Comparison of ENCODE assay signal across 8 cellular contexts in the genomic region with DNA sequence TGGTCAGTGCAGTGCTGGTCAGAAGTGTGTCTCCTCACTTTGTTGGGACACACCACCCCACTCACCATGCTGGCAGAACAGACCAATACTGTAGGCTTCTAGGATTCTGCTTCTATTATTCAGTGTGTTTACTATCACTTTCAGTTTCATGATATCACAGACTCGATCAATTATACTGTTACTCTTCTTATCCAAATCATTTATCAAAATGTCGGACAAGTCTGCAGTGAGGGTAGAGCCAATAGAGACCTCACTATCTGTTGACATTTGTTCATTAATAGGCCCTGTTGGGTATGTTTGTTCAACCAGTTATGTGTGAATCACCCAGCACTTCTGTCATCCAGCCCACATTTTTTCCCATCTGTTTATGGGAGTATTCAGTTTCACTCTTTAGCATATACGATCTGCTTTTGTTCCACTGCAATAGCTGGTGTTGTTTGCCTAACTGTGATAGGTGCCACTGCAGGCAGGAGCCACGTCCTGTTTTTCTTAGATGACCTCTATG.
DNase-seq lines count a peak whose midpoint lies in the region; ATAC-seq, FAIRE-seq and TF ChIP-seq lines count a peak whose summit lies in the region.

No MANE protein-coding gene starts in this region.

- H3K36me3 ChIP-seq in lower lobe of right lung (no peaks in the 10 kb centered on the region), endodermal cell (ENCODE audit: control insufficient read depth, insufficient read depth, low read length) (no peaks in the 10 kb centered on the region)

- H3K9ac ChIP-seq in endodermal cell (ENCODE audit: extremely low read depth, low read length, poor library complexity, severe bottlenecking): no peak overlapping the region

- peaks cover 51% of the 10 kb centered on the region for H3K4me1 Mint-ChIP-seq in activated naive CD8-positive, alpha-beta T cell treated with anti-CD3 and anti-CD28 coated beads, Interleukin-2, amount 50 U/mL, for 24 hours
- peaks cover 11% of the 10 kb centered on the region for H3K4me1 Mint-ChIP-seq in endodermal cell

- intact Hi-C loops in lower lobe of right lung (cut with DNase I): no loop called here

- H3K9me3 ChIP-seq in lower lobe of right lung (peaks cover 9% of the 10 kb centered on the region), endodermal cell (ENCODE audit: control insufficient read depth, low read length) (no peaks in the 10 kb centered on the region)

- peaks cover 13% of the 10 kb centered on the region for H3K9me3 Mint-ChIP-seq in activated naive CD8-positive, alpha-beta T cell treated with anti-CD3 and anti-CD28 coated beads, Interleukin-2, amount 50 U/mL, for 24 hours
- peaks cover 10% of the 10 kb centered on the region for H3K9me3 Mint-ChIP-seq in endodermal cell

- DNase-seq in DMS153 (lab: John Stamatoyannopoulos, UW) (peak; percentile 90), NCI-H2029 (lab: John Stamatoyannopoulos, UW) (peak; percentile 96), lower lobe of right lung (no peak), endodermal cell (no peak), GM19239 (ENCODE audit: insufficient read length, low spot score) (no peak)
- no peak for DNase-seq in activated naive CD8-positive, alpha-beta T cell treated with anti-CD3 and anti-CD28 coated beads, Interleukin-2, amount 50 U/mL, for 24 hours

- 79 to 85% methylated on average over 2 to 4 of the region's 4 CpGs for WGBS in endodermal cell (ENCODE audit: insufficient coverage in 1 of 2, insufficient read length in 1 of 2), 2 experiments

- no peak for TF ChIP-seq CTCF in lower lobe of right lung (IDR thresholded peaks at IDR 0.05)
- no peak for TF ChIP-seq CTCF in endodermal cell (conservative IDR thresholded peaks at IDR 0.05)

- H3K4me3 ChIP-seq in lower lobe of right lung (peak overlapping the region; percentile 19), endodermal cell (ENCODE audit: low read length) (no peak overlapping the region)

- H3K27ac Mint-ChIP-seq in activated naive CD8-positive, alpha-beta T cell treated with anti-CD3 and anti-CD28 coated beads, Interleukin-2, amount 50 U/mL, for 24 hours: peak overlapping the region; percentile 77
- H3K27ac Mint-ChIP-seq in endodermal cell: no peak overlapping the region

- H3K36me3 Mint-ChIP-seq in activated naive CD8-positive, alpha-beta T cell treated with anti-CD3 and anti-CD28 coated beads, Interleukin-2, amount 50 U/mL, for 24 hours (ENCODE audit: low read depth): peaks cover 9% of the 10 kb centered on the region
- H3K36me3 Mint-ChIP-seq in endodermal cell (ENCODE audit: low read depth): no peaks in the 10 kb centered on the region

- H3K4me1 ChIP-seq in lower lobe of right lung: no peaks in the 10 kb centered on the region
- H3K4me1 ChIP-seq in endodermal cell (ENCODE audit: control insufficient read depth, insufficient read depth, low read length): no peaks in the 10 kb centered on the region

- no peaks in the 10 kb centered on the region for H3K27me3 Mint-ChIP-seq in activated naive CD8-positive, alpha-beta T cell treated with anti-CD3 and anti-CD28 coated beads, Interleukin-2, amount 50 U/mL, for 24 hours
- H3K27me3 Mint-ChIP-seq in endodermal cell (ENCODE audit: insufficient read depth): peaks cover 25% of the 10 kb centered on the region

- H3K4me3 Mint-ChIP-seq in activated naive CD8-positive, alpha-beta T cell treated with anti-CD3 and anti-CD28 coated beads, Interleukin-2, amount 50 U/mL, for 24 hours: peak overlapping the region; percentile 68
- H3K4me3 Mint-ChIP-seq in endodermal cell: no peak overlapping the region

- H3K27ac ChIP-seq in lower lobe of right lung (peak overlapping the region; percentile 16), endodermal cell (ENCODE audit: low read depth, low read length) (no peak overlapping the region)

- no peak for FAIRE-seq in GM19239 (lab: Jason Lieb, UNC)

- H3K27me3 ChIP-seq in lower lobe of right lung (ENCODE audit: low read depth) (no peaks in the 10 kb centered on the region), endodermal cell (ENCODE audit: control insufficient read depth, insufficient read depth, low read length, poor library complexity, severe bottlenecking) (no peaks in the 10 kb centered on the region)

- peak; percentile 80 for ATAC-seq in activated naive CD8-positive, alpha-beta T cell treated with anti-CD3 and anti-CD28 coated beads, Interleukin-2, amount 50 U/mL, for 24 hours
- peak; percentile 66 to 73 for ATAC-seq in lower lobe of right lung
- ATAC-seq in HG03521 (IDR thresholded peaks at IDR 0.05; ENCODE audit: unreplicated experiment): no peak
- no peak for ATAC-seq in HG02870 (IDR thresholded peaks at IDR 0.05; ENCODE audit: unreplicated experiment)

Comparison
In these comparisons a context has a peak if more than half of its experiments do, and no peak if none do; other contexts are left out.
1. DNase-seq: peak in DMS153 (single experiment) and NCI-H2029 (single experiment); none in activated naive CD8-positive, alpha-beta T cell treated with anti-CD3 and anti-CD28 coated beads, Interleukin-2, amount 50 U/mL, for 24 hours (single experiment), lower lobe of right lung (single experiment), endodermal cell (single experiment) and GM19239 (single experiment).
2. ATAC-seq: peak in activated naive CD8-positive, alpha-beta T cell treated with anti-CD3 and anti-CD28 coated beads, Interleukin-2, amount 50 U/mL, for 24 hours (single experiment) and lower lobe of right lung (2 of 2); none in HG03521 (single experiment) and HG02870 (single experiment).